In the genomic region with DNA sequence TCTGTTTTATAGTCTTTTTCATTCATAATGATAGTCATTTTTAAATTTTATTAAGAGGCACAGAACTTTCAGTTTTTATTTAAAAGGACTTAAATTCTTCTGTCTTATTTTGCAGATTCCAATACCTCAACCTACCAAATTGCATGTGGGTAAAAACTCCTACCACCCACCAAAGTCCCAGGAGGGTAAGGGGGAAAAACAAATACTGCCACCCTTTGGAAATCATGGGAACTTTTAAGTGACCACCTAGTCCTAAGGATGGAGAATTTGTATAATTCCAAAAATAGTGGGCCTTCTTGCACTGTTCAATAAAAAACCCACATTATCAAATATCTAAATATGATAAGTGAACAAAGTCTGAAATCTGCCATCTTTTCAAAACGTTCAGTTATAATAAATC, we compare ENCODE assay signal across 30 cellular contexts. TPM values are rescaled to one million over a fixed set of nuclear protein-coding genes. Genes with fewer than 3 reads are reported as not detected.
DNase-seq lines count a peak whose midpoint lies in the region; ATAC-seq, FAIRE-seq and TF ChIP-seq lines count a peak whose summit lies in the region.
"Had no signal": no experiment of that assay in that cellular context is flagged by ENCODE, and none has a peak within 500 bp of the region (broad histone marks: within the 10 kb centered on the region; RNA-seq: fewer than 3 reads in every experiment).

No MANE protein-coding gene starts in this region.

- H3K9me2 ChIP-seq in GM23338 (ENCODE audit: insufficient read depth) = no peaks in the 10 kb centered on the region

- no peak for FAIRE-seq in kidney (lab: Jason Lieb, UNC)
- FAIRE-seq: G401.6, islet of Langerhans had no signal

- H3K9ac ChIP-seq in endodermal cell (ENCODE audit: extremely low read depth, low read length, poor library complexity, severe bottlenecking) (no peak overlapping the region), kidney (ENCODE audit: low read length in 2 of 2) (no peak overlapping the region)
- H3K9ac ChIP-seq: parathyroid adenoma had no signal

- no peaks in the 10 kb centered on the region for H3F3A ChIP-seq in GM23338 (replicated peaks; ENCODE audit: low read depth)

- H3K36me3 Mint-ChIP-seq in GM23338 (ENCODE audit: low read depth) (peaks cover 29% of the 10 kb centered on the region), endodermal cell (ENCODE audit: low read depth) (peaks cover 36% of the 10 kb centered on the region), progenitor cell of endocrine pancreas (ENCODE audit: insufficient read depth) (peaks cover 22% of the 10 kb centered on the region)
- H3K36me3 Mint-ChIP-seq: natural killer cell had no signal

- DNase-seq in GM23338 (ENCODE audit: low spot score) = peak; percentile 15
- peak; percentile 28 for DNase-seq in OCI-M1 (lab: John Stamatoyannopoulos, UW)
- no peak for DNase-seq in endodermal cell
- DNase-seq in progenitor cell of endocrine pancreas (ENCODE audit: low spot score, unreplicated experiment) = no peak
- no peak for DNase-seq in kidney
- DNase-seq in effector memory CD4-positive, alpha-beta T cell = no peak
- DNase-seq in NCI-H510A (lab: John Stamatoyannopoulos, UW) = no peak
- DNase-seq: activated CD4-positive, CD25-positive, alpha-beta regulatory T cell treated with anti-CD3 and anti-CD28 coated beads, Interleukin-2, amount 50 U/mL, for 72 hours; activated gamma-delta T cell; activated T-cell treated with anti-CD3 and anti-CD28 coated beads, Interleukin-2, amount 50 U/mL, for 1 hour; CD8-positive, alpha-beta T cell; effector CD8-positive, alpha-beta T cell; gastrocnemius medialis; GOT3; hypothalamus; natural killer cell; NCI-H1092; NCI-H187 treated with DMSO at 0.1 percent for 48 hours; NCI-H226; NCI-H774; right lobe of liver; stimulated activated CD4-positive, alpha-beta T cell treated with anti-CD3 and anti-CD28 coated beads, Interleukin-15, amount 100 ng/mL, for 24 hours; stomach; T-cell had no signal

- H4K20me1 ChIP-seq in GM23338 (replicated peaks; ENCODE audit: insufficient read depth) = peaks cover 11% of the 10 kb centered on the region

- H3K27me3 ChIP-seq in GM23338 (ENCODE audit: insufficient read depth) (no peaks in the 10 kb centered on the region), endodermal cell (ENCODE audit: control insufficient read depth, insufficient read depth, low read length, poor library complexity, severe bottlenecking) (no peaks in the 10 kb centered on the region)
- H3K27me3 ChIP-seq in effector memory CD4-positive, alpha-beta T cell (replicated peaks; ENCODE audit: control insufficient read depth, insufficient read depth, low read length, poor library complexity, severe bottlenecking) = no peaks in the 10 kb centered on the region
- H3K27me3 ChIP-seq: esophagus muscularis mucosa, gastrocnemius medialis, right lobe of liver, stomach, tibial nerve had no signal

- H3K27me3 Mint-ChIP-seq in GM23338 (ENCODE audit: insufficient read depth, low read depth, poor library complexity) (peaks cover 2% of the 10 kb centered on the region), endodermal cell (ENCODE audit: insufficient read depth) (no peaks in the 10 kb centered on the region), progenitor cell of endocrine pancreas (no peaks in the 10 kb centered on the region)
- H3K27me3 Mint-ChIP-seq: T-cell had no signal

- H3K27ac Mint-ChIP-seq in GM23338 (no peak overlapping the region), endodermal cell (no peak overlapping the region), progenitor cell of endocrine pancreas (no peak overlapping the region)
- H3K27ac Mint-ChIP-seq: CD8-positive, alpha-beta T cell; natural killer cell; T-cell had no signal

- H3K4me1 ChIP-seq in GM23338 (ENCODE audit: insufficient read depth) (no peaks in the 10 kb centered on the region), endodermal cell (ENCODE audit: control insufficient read depth, insufficient read depth, low read length) (no peaks in the 10 kb centered on the region), kidney (ENCODE audit: control insufficient read depth in 1 of 2, insufficient read depth in 1 of 2, low read depth in 1 of 2, low read length in 2 of 2) (no peaks in the 10 kb centered on the region)
- no peaks in the 10 kb centered on the region for H3K4me1 ChIP-seq in effector memory CD4-positive, alpha-beta T cell (ENCODE audit: control insufficient read depth, insufficient read depth, low read length, poor library complexity, severe bottlenecking)
- H3K4me1 ChIP-seq: parathyroid adenoma, right lobe of liver had no signal

- H3K36me3 ChIP-seq in GM23338 (ENCODE audit: insufficient read depth) = peaks cover 13% of the 10 kb centered on the region; the same call in 1 of the 2 replicates
- peaks cover 49% of the 10 kb centered on the region for H3K36me3 ChIP-seq in endodermal cell (ENCODE audit: control insufficient read depth, insufficient read depth, low read length)
- H3K36me3 ChIP-seq in kidney (ENCODE audit: control insufficient read depth in 1 of 2, insufficient read depth in 2 of 2, low read length in 2 of 2) = peaks cover 5% of the 10 kb centered on the region in 2 donors
- peaks cover 22% of the 10 kb centered on the region for H3K36me3 ChIP-seq in effector memory CD4-positive, alpha-beta T cell (ENCODE audit: control insufficient read depth, insufficient read depth, low read length)

- no peaks in the 10 kb centered on the region for H3K9me3 Mint-ChIP-seq in GM23338
- H3K9me3 Mint-ChIP-seq in endodermal cell = peaks cover 7% of the 10 kb centered on the region
- H3K9me3 Mint-ChIP-seq in progenitor cell of endocrine pancreas (ENCODE audit: low read depth) = peaks cover 7% of the 10 kb centered on the region
- H3K9me3 Mint-ChIP-seq: CD8-positive, alpha-beta T cell; natural killer cell had no signal

- WGBS in endodermal cell (ENCODE audit: insufficient coverage in 1 of 2, insufficient read length in 1 of 2), 2 experiments = 92% methylated on average over 1 of the region's 1 CpG; no CpG with 5 or more reads in 1 of the 2 experiments

- H3K4me3 Mint-ChIP-seq in GM23338 (no peak overlapping the region), endodermal cell (no peak overlapping the region), progenitor cell of endocrine pancreas (ENCODE audit: low read depth) (no peak overlapping the region)
- H3K4me3 Mint-ChIP-seq: CD8-positive, alpha-beta T cell; natural killer cell; T-cell had no signal

- H3K9me3 ChIP-seq in endodermal cell (ENCODE audit: control insufficient read depth, low read length) (no peaks in the 10 kb centered on the region), kidney (ENCODE audit: control insufficient read depth in 1 of 2, low read length in 2 of 2) (no peaks in the 10 kb centered on the region)
- no peaks in the 10 kb centered on the region for H3K9me3 ChIP-seq in effector memory CD4-positive, alpha-beta T cell (ENCODE audit: control insufficient read depth, low read length)
- H3K9me3 ChIP-seq: esophagus muscularis mucosa, gastrocnemius medialis, right lobe of liver, stomach, tibial nerve had no signal

- intact Hi-C loops in kidney (cut with DNase I) = no loop called here

- peaks cover 73% of the 10 kb centered on the region for H3K79me2 ChIP-seq in GM23338 (replicated peaks; ENCODE audit: insufficient read depth)

- H3K4me3 ChIP-seq in GM23338 (no peak overlapping the region), endodermal cell (ENCODE audit: low read length) (no peak overlapping the region), kidney (ENCODE audit: low read length in 2 of 2) (no peak overlapping the region)
- no peak overlapping the region for H3K4me3 ChIP-seq in effector memory CD4-positive, alpha-beta T cell (ENCODE audit: insufficient read depth, low read depth, low read length, poor library complexity, severe bottlenecking)
- H3K4me3 ChIP-seq: esophagus muscularis mucosa, gastrocnemius medialis, right lobe of liver, stomach, tibial nerve had no signal

- no peak overlapping the region for H2AFZ ChIP-seq in GM23338
- H2AFZ ChIP-seq: parathyroid adenoma had no signal

- no peak; the same call in 2 of the 3 replicates for ATAC-seq in GM23338
- ATAC-seq: CD8-positive, alpha-beta T cell; gastrocnemius medialis; natural killer cell; right lobe of liver; T-cell had no signal

- no peak overlapping the region for H3K27ac ChIP-seq in GM23338 (ENCODE audit: low read depth)
- no peak overlapping the region for H3K27ac ChIP-seq in endodermal cell (ENCODE audit: low read depth, low read length)
- no peak overlapping the region for H3K27ac ChIP-seq in kidney (ENCODE audit: low read depth in 2 of 2, low read length in 2 of 2)
- H3K27ac ChIP-seq in effector memory CD4-positive, alpha-beta T cell (ENCODE audit: insufficient read depth, low read length, poor library complexity, severe bottlenecking) = no peak overlapping the region
- H3K27ac ChIP-seq: esophagus muscularis mucosa, gastrocnemius medialis, parathyroid adenoma, right lobe of liver, stomach, tibial nerve had no signal

- no peaks in the 10 kb centered on the region for H3K4me1 Mint-ChIP-seq in GM23338
- H3K4me1 Mint-ChIP-seq in endodermal cell = peaks cover 13% of the 10 kb centered on the region
- peaks cover 4% of the 10 kb centered on the region for H3K4me1 Mint-ChIP-seq in progenitor cell of endocrine pancreas (ENCODE audit: low read depth)

- peak; percentile 36 to 58 for TF ChIP-seq CTCF in GM23338 (conservative IDR thresholded peaks at IDR 0.05; ENCODE audit: low read depth in 2 of 2)
- peak; percentile 67 for TF ChIP-seq CTCF in endodermal cell (conservative IDR thresholded peaks at IDR 0.05)
- peak; percentile 17 for TF ChIP-seq CTCF in progenitor cell of endocrine pancreas (IDR thresholded peaks at IDR 0.05; ENCODE audit: unreplicated experiment)
- TF ChIP-seq CTCF in kidney (IDR thresholded peaks at IDR 0.05; ENCODE audit: borderline replicate concordance, extremely low read depth, insufficient read depth) = no peak

- H3K4me2 ChIP-seq in GM23338 = no peak overlapping the region

RNA-seq across cellular contexts. Expression of a gene that starts 9.7 kb away (rescaled TPM):
- 67.5 and 68.7 TPM in 2 replicates for total RNA-seq in GM23338 (2014; rRNA removed; shearing (Covaris generic))
- polyA plus RNA-seq in GM23338 (2016; fragmentation: Nextera tagmentation; extraction: Ambion mirVana) (90.2 and 98.2 TPM in 2 replicates), kidney (ENCODE audit: insufficient read depth, low read depth, low replicate concordance) (20.7 TPM)
- total RNA-seq in endodermal cell (100 to 1,000 TPM in 1 of 2 donors, 10 to 100 TPM in 1; 84.8 to 102 TPM), progenitor cell of endocrine pancreas (108 and 116 TPM in 2 replicates), kidney (61.6 TPM)
- polyA plus RNA-seq in endodermal cell (2013, experiment 1 of 2) = 92.5 TPM
- polyA plus RNA-seq in endodermal cell (2013, experiment 2 of 2) = 87.0 TPM

RNA-seq across cellular contexts. Expression of a gene that starts 49.2 kb away (rescaled TPM):
- total RNA-seq in GM23338 (2014; rRNA removed; shearing (Covaris generic)) = 69.0 and 89.1 TPM in 2 replicates
- polyA plus RNA-seq in GM23338 (2016; fragmentation: Nextera tagmentation; extraction: Ambion mirVana) (194 and 238 TPM in 2 replicates), kidney (ENCODE audit: insufficient read depth, low read depth, low replicate concordance) (28.4 TPM)
- total RNA-seq in endodermal cell (10 to 100 TPM; 68.6 to 83.5 TPM), progenitor cell of endocrine pancreas (65.6 and 75.0 TPM in 2 replicates), kidney (32.9 TPM)
- polyA plus RNA-seq in endodermal cell (2013, experiment 1 of 2) = 119 TPM
- 107 TPM for polyA plus RNA-seq in endodermal cell (2013, experiment 2 of 2)

RNA-seq across cellular contexts. Expression of a gene that starts 50.7 kb away (rescaled TPM):
- 15.6 and 18.2 TPM in 2 replicates for total RNA-seq in GM23338 (2014; rRNA removed; shearing (Covaris generic))
- polyA plus RNA-seq in GM23338 (2016; fragmentation: Nextera tagmentation; extraction: Ambion mirVana) (27.9 and 34.0 TPM in 2 replicates), kidney (ENCODE audit: insufficient read depth, low read depth, low replicate concordance) (54.5 TPM)
- total RNA-seq in endodermal cell (10 to 100 TPM; 21.8 to 21.9 TPM), progenitor cell of endocrine pancreas (29.2 and 34.6 TPM in 2 replicates), kidney (42.6 TPM)
- polyA plus RNA-seq in endodermal cell (2013, experiment 1 of 2) = 42.9 TPM
- 44.2 TPM for polyA plus RNA-seq in endodermal cell (2013, experiment 2 of 2)

RNA-seq across cellular contexts. Expression of a gene that starts 55.7 kb away (rescaled TPM):
- not detected in 2 replicates for total RNA-seq in GM23338 (2014; rRNA removed; shearing (Covaris generic))
- polyA plus RNA-seq in GM23338 (2016; fragmentation: Nextera tagmentation; extraction: Ambion mirVana) (not detected in 2 replicates), kidney (ENCODE audit: insufficient read depth, low read depth, low replicate concordance) (not detected)
- total RNA-seq in endodermal cell (not detected), progenitor cell of endocrine pancreas (not detected in 2 replicates), kidney (not detected)
- polyA plus RNA-seq in endodermal cell (2013, experiment 1 of 2) = not detected
- not detected for polyA plus RNA-seq in endodermal cell (2013, experiment 2 of 2)
- total RNA-seq: CD8-positive, alpha-beta T cell; esophagus muscularis mucosa; gastrocnemius medialis; lower leg skin; natural killer cell; right lobe of liver; stomach; T-cell; tibial nerve had no signal
- polyA plus RNA-seq: stomach had no signal

Comparison
In these comparisons a context has a peak if more than half of its experiments do, and no peak if none do; other contexts are left out.
1. DNase-seq: peak in GM23338 (single experiment) and OCI-M1 (single experiment); none in endodermal cell (single experiment), progenitor cell of endocrine pancreas (single experiment), kidney (single experiment), effector memory CD4-positive, alpha-beta T cell (0 of 3) and NCI-H510A (single experiment).